21 cellular contexts compared by ENCODE assay signal in the genomic region with DNA sequence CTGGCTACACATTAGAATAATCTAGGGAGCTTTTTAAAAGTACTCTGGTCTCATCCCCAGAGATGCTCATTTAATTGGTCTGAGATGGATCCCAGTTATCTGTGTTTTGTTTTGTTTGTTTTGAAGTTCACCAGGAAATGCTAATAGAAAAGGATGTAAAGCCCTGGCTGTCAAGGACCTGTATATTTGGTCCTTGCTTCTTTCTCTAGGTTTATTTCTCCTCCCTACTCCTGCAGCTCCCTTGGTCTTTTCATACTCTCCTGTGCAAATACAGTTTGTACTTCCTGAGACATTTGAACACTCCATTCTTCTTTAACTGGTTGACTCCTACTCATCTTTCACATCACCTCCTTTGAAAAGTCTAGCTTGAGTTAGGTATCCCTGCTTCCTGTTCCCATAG. TPM values are rescaled to one million over a fixed set of nuclear protein-coding genes. Genes with fewer than 3 reads are reported as not detected.
A peak's percentile ranks its signal among the peaks of the same experiment; 100 is the strongest.
DNase-seq lines count a peak whose midpoint lies in the region; ATAC-seq, FAIRE-seq and TF ChIP-seq lines count a peak whose summit lies in the region.
"Had no signal": no experiment of that assay in that cellular context is flagged by ENCODE, and none has a peak within 500 bp of the region (broad histone marks: within the 10 kb centered on the region; RNA-seq: fewer than 3 reads in every experiment).

No MANE protein-coding gene starts in this region.

- CTCF ChIA-PET in HEK293 (lab: Yijun Ruan, JAX) (interaction anchor here (0.6 to 1.5 kb wide), 4 partner anchors 9 to 136 kb away, joined by 3 to 4 read pairs (median 3); no protein-coding TSS in a partner anchor), GM12878 (lab: Yijun Ruan, JAX) (interaction anchor here (1.5 to 1.6 kb wide), 4 partner anchors 9 to 170 kb away, joined by 3 to 7 read pairs (median 4); no protein-coding TSS in a partner anchor)

- H2AFZ ChIP-seq in GM12878 (ENCODE audit: control insufficient read depth, low read depth, low read length): no peak overlapping the region

- TF ChIP-seq EP300 in GM12878 (IDR thresholded peaks at IDR 0.05; ENCODE audit: borderline replicate concordance in 1 of 2, control insufficient read depth in 1 of 2, low read depth in 2 of 2, low read length in 2 of 2) (no peak), ovary (IDR thresholded peaks at IDR 0.05) (no peak)

- no peaks in the 10 kb centered on the region for H3K36me3 ChIP-seq in HEK293 (ENCODE audit: control insufficient read depth in 2 of 2, insufficient read depth in 1 of 2, low read length in 2 of 2)
- no peaks in the 10 kb centered on the region for H3K36me3 ChIP-seq in GM12878 (ENCODE audit: control insufficient read depth in 2 of 2, insufficient read depth in 2 of 2, low read length in 1 of 2)
- no peaks in the 10 kb centered on the region for H3K36me3 ChIP-seq in uterus
- no peaks in the 10 kb centered on the region for H3K36me3 ChIP-seq in ovary
- H3K36me3 ChIP-seq: HAP-1 had no signal

- H3K9ac ChIP-seq in GM12878 (ENCODE audit: control insufficient read depth, insufficient read depth, low read length): no peak overlapping the region

- H3K4me3 Mint-ChIP-seq in nephron progenitor cell: peak overlapping the region; percentile 54
- H3K4me3 Mint-ChIP-seq: activated CD4-positive, alpha-beta memory T cell treated with anti-CD3 and anti-CD28 coated beads, Interleukin-2, amount 10 ng/mL, durations not matched to agents 7 days and 5 days; activated T-cell treated with anti-CD3 and anti-CD28 coated beads, Interleukin-2, amount 50 U/mL, for 24 hours had no signal

- SMC1A ChIA-PET in GM12878 (lab: Charles Lee; ENCODE audit: uncharacterized antibody, unreplicated experiment): interaction anchor here (0.8 to 3.0 kb wide), 10 partner anchors 7 to 170 kb away, joined by 3 to 17 read pairs (median 4); no protein-coding TSS in a partner anchor

- no peaks in the 10 kb centered on the region for H3K9me3 Mint-ChIP-seq in nephron progenitor cell
- H3K9me3 Mint-ChIP-seq: activated CD4-positive, alpha-beta memory T cell treated with anti-CD3 and anti-CD28 coated beads, Interleukin-2, amount 10 ng/mL, durations not matched to agents 7 days and 5 days; activated naive CD4-positive, alpha-beta T cell treated with anti-CD3 and anti-CD28 coated beads, Interleukin-2, amount 50 U/mL, for 72 hours; activated T-cell treated with anti-CD3 and anti-CD28 coated beads, Interleukin-2, amount 50 U/mL, for 24 hours; mesothelial cell of epicardium had no signal

- H3K4me2 ChIP-seq in GM12878 (ENCODE audit: control insufficient read depth, insufficient read depth): peak overlapping the region; percentile 26

- no peak for FAIRE-seq in GM12878 (lab: Jason Lieb, UNC)
- FAIRE-seq: colon had no signal

- H3K27ac ChIP-seq in HEK293 (ENCODE audit: extremely low read depth, low read depth, low read length) (no peak overlapping the region), GM12878 (ENCODE audit: control insufficient read depth, insufficient read depth) (no peak overlapping the region), uterus (no peak overlapping the region), ovary (no peak overlapping the region)
- H3K27ac ChIP-seq: 22Rv1, brain microvascular endothelial cell had no signal

- no peaks in the 10 kb centered on the region for H3K36me3 Mint-ChIP-seq in nephron progenitor cell (ENCODE audit: low read depth)
- H3K36me3 Mint-ChIP-seq: activated naive CD4-positive, alpha-beta T cell treated with anti-CD3 and anti-CD28 coated beads, Interleukin-2, amount 50 U/mL, for 72 hours; mesothelial cell of epicardium had no signal

- in situ Hi-C loops in GM12878 (cut with MboI): no loop called here

- no peaks in the 10 kb centered on the region for H3K27me3 ChIP-seq in GM12878 (replicated peaks in 1 of 2; ENCODE audit: control insufficient read depth in 2 of 2, insufficient read depth in 2 of 2, low read length in 1 of 2)
- H3K27me3 ChIP-seq in uterus: no peaks in the 10 kb centered on the region
- no peaks in the 10 kb centered on the region for H3K27me3 ChIP-seq in ovary
- H3K27me3 ChIP-seq: brain microvascular endothelial cell had no signal

- H4K20me1 ChIP-seq in GM12878 (ENCODE audit: control insufficient read depth, insufficient read depth): no peaks in the 10 kb centered on the region

- DNase-seq in NCI-H2107 treated with DMSO at 0.1 percent for 48 hours (lab: John Stamatoyannopoulos, UW; ENCODE audit: unreplicated experiment) (peak; percentile 35), NCI-H2107 (lab: John Stamatoyannopoulos, UW) (no peak), GM12878 (ENCODE audit: low read depth, low spot score) (no peak), nephron progenitor cell (no peak), uterus (no peak), ovary (no peak)
- DNase-seq: activated CD4-positive, alpha-beta memory T cell treated with anti-CD3 and anti-CD28 coated beads, Interleukin-2, amount 10 ng/mL, durations not matched to agents 7 days and 5 days; activated T-cell treated with anti-CD3 and anti-CD28 coated beads, Interleukin-2, amount 50 U/mL, for 24 hours; brain microvascular endothelial cell; GF-D8; left cardiac atrium; NCI-H1105; NCI-H2081 treated with DMSO at 0.1 percent for 48 hours; T1000 had no signal

- RAD21 ChIA-PET in GM12878 (lab: Charles Lee; ENCODE audit: unreplicated experiment): interaction anchor here (0.8 to 4.5 kb wide), 7 partner anchors 20 to 411 kb away, joined by 3 to 38 read pairs (median 3); partner anchors contain the start of genes ACTL6A and ZMAT3

- ATAC-seq in GM12878 (no peak), GM21367 (IDR thresholded peaks at IDR 0.05; ENCODE audit: unreplicated experiment) (no peak)
- ATAC-seq: activated naive CD4-positive, alpha-beta T cell treated with anti-CD3 and anti-CD28 coated beads, Interleukin-2, amount 50 U/mL, for 72 hours; left cardiac atrium had no signal

- H3K4me3 ChIP-seq in HEK293 (ENCODE audit: low read depth, low read length) (no peak overlapping the region), GM12878 (0 out of 2 replicates have a peak overlapping the region, but pooled peaks have one; percentile 15), uterus (no peak overlapping the region), ovary (no peak overlapping the region)
- H3K4me3 ChIP-seq: HAP-1 had no signal

- H3K79me2 ChIP-seq in GM12878 (ENCODE audit: control insufficient read depth, insufficient read depth, low read length): peaks cover 56% of the 10 kb centered on the region

- TF ChIP-seq CTCF in HEK293 (tag by site-specific recombination; IDR thresholded peaks at IDR 0.05) (no peak), GM12878 (IDR thresholded peaks at IDR 0.05 in 2 of 3, conservative IDR thresholded peaks at IDR 0.05 in 1 of 3; ENCODE audit: control insufficient read depth in 2 of 3, extremely low read depth in 1 of 3, insufficient read depth in 1 of 3, low read depth in 3 of 3, low read length in 3 of 3) (no peak), nephron progenitor cell (IDR thresholded peaks at IDR 0.05) (no peak), uterus (IDR thresholded peaks at IDR 0.05) (no peak), ovary (IDR thresholded peaks at IDR 0.05) (no peak)

- TF ChIP-seq POLR2A in GM12878 (IDR thresholded peaks at IDR 0.05; ENCODE audit: low read depth, low read length) (no peak), uterus (IDR thresholded peaks at IDR 0.05) (no peak), ovary (IDR thresholded peaks at IDR 0.05) (no peak)

- H3K27me3 Mint-ChIP-seq in nephron progenitor cell (ENCODE audit: low read depth, poor library complexity): no peaks in the 10 kb centered on the region
- H3K27me3 Mint-ChIP-seq: activated T-cell treated with anti-CD3 and anti-CD28 coated beads, Interleukin-2, amount 50 U/mL, for 24 hours had no signal

- H3K4me1 ChIP-seq in HEK293 (ENCODE audit: control insufficient read depth, insufficient read depth, low read length) (peaks cover 3% of the 10 kb centered on the region; the same call in 1 of the 2 replicates), GM12878 (ENCODE audit: control insufficient read depth, insufficient read depth, low read length) (peaks cover 5% of the 10 kb centered on the region; the same call in 1 of the 2 replicates), uterus (peaks cover 3 to 22% of the 10 kb centered on the region in 2 donors), ovary (ENCODE audit: insufficient read depth) (peaks cover 6% of the 10 kb centered on the region)

- no peak for TF ChIP-seq RAD21 in GM12878 (IDR thresholded peaks at IDR 0.05; ENCODE audit: insufficient read depth, low read depth, low read length)

- peaks cover 49% of the 10 kb centered on the region for H3K4me1 Mint-ChIP-seq in nephron progenitor cell

- H3K27ac Mint-ChIP-seq in nephron progenitor cell: no peak overlapping the region
- H3K27ac Mint-ChIP-seq: activated CD4-positive, alpha-beta memory T cell treated with anti-CD3 and anti-CD28 coated beads, Interleukin-2, amount 10 ng/mL, durations not matched to agents 7 days and 5 days; activated naive CD4-positive, alpha-beta T cell treated with anti-CD3 and anti-CD28 coated beads, Interleukin-2, amount 50 U/mL, for 72 hours; activated T-cell treated with anti-CD3 and anti-CD28 coated beads, Interleukin-2, amount 50 U/mL, for 24 hours had no signal

- intact Hi-C loops in GM12878 (cut with micrococcal nuclease; ENCODE audit: unreplicated experiment) (no loop called here), uterus (cut with DNase I; ENCODE audit: low total_unique reads) (no loop called here), ovary (cut with DNase I) (no loop called here)

- POLR2A ChIA-PET in HEK293 (lab: Yijun Ruan, JAX) (no interaction called here), GM12878 (lab: Charles Lee) (interaction anchor here (0.6 kb wide), 1 partner anchor 33 kb away, joined by 3 read pairs; no protein-coding TSS in a partner anchor)

- no TSS peak for BruUV-seq in GM12878 (replicated peaks; lab: Mats Ljungman, UMichigan)

- H3K9me3 ChIP-seq in HEK293 (ENCODE audit: control insufficient read depth, insufficient read depth, low read depth, low read length) (no peaks in the 10 kb centered on the region), GM12878 (replicated peaks; ENCODE audit: control insufficient read depth, insufficient read depth, low read length) (no peaks in the 10 kb centered on the region; the same call in 2 of the 3 replicates), uterus (no peaks in the 10 kb centered on the region), ovary (no peaks in the 10 kb centered on the region)
- H3K9me3 ChIP-seq: HAP-1 had no signal

RNA-seq across cellular contexts. Expression of gene PIK3CA, which starts 3.3 kb away (rescaled TPM):
- 36.3 and 42.4 TPM in 2 replicates for total RNA-seq in GM12878 (2013; cell fraction: nucleolus; rRNA removed)
- total RNA-seq in GM12878 (2014; rRNA removed) (10.8 and 13.9 TPM in 2 replicates), GM12878 (2014; rRNA removed; fragmentation: Illumina TruSeq; extraction: Trizol) (18.6 and 18.7 TPM in 2 replicates), GM12878 (2021) (16.9 and 17.4 TPM in 2 replicates), uterus (10 to 100 TPM; 12.6 to 65.2 (median 36.3) TPM), ovary (10 to 100 TPM; 15.0 to 29.7 (median 23.2) TPM)
- 8.2 TPM for polyA plus RNA-seq in GM12878 (2011; ENCODE audit: low read depth)
- polyA plus RNA-seq in GM12878 (2011; rRNA removed) (15.7 and 28.9 TPM in 2 replicates), GM12878 (2014; fragmentation: Illumina TruSeq; extraction: Trizol) (13.3 and 15.3 TPM in 2 replicates), GM12878 (2014; fragmentation: Nextera tagmentation; extraction: Ambion mirVana) (1 to 10 TPM; 3.0 to 4.1 TPM), GM12878 (2014; rRNA removed) (6.7 and 7.0 TPM in 2 replicates), GM12878 (2016; fragmentation: Nextera tagmentation; extraction: Ambion mirVana) (1 to 10 TPM; 3.5 to 7.2 TPM), ovary (10 to 100 TPM in 1 of 2 donors, 1 to 10 TPM in 1; 8.9 to 14.6 TPM)
- polyA plus RNA-seq in GM12878 (2011; cell fraction: cytosol; rRNA removed): 3.8 and 5.9 TPM in 2 replicates
- polyA plus RNA-seq in GM12878 (2011; cell fraction: nucleus; rRNA removed): 9.5 and 12.6 TPM in 2 replicates
- polyA plus RNA-seq in GM12878 (2012): 7.3 and 12.3 TPM in 2 replicates
- 17.2 and 30.1 TPM in 2 replicates for polyA minus RNA-seq in GM12878 (2011; rRNA and poly(A)+ RNA removed)
- 9.1 and 10.8 TPM in 2 replicates for polyA minus RNA-seq in GM12878 (2011; cell fraction: cytosol; rRNA and poly(A)+ RNA removed)
- polyA minus RNA-seq in GM12878 (2011; cell fraction: nucleus; rRNA and poly(A)+ RNA removed): 10.5 and 12.6 TPM in 2 replicates
